25 cellular contexts compared by ENCODE assay signal in genomic region chr11:11241284-11241683, GRCh38.
"Had no signal": no experiment of that assay in that cellular context is flagged by ENCODE, and none has a peak within 500 bp of the region (broad histone marks: within the 10 kb centered on the region; RNA-seq: fewer than 3 reads in every experiment).

No MANE protein-coding gene starts in this region.

- H3K36me3 ChIP-seq: ascending aorta, breast epithelium, cardiac muscle cell, colonic mucosa had no signal

- H3K27ac ChIP-seq: ascending aorta, cardiac muscle cell, colonic mucosa, epithelial cell of prostate had no signal

- H3K27me3 ChIP-seq: ascending aorta, breast epithelium, cardiac muscle cell, colonic mucosa had no signal

- H3K4me3 ChIP-seq: ascending aorta, breast epithelium, cardiac muscle cell, colonic mucosa had no signal

- H3K4me1 ChIP-seq: colonic mucosa had no signal

- DNase-seq: activated CD4-positive, alpha-beta memory T cell treated with anti-CD3 and anti-CD28 coated beads, Interleukin-2, amount 10 ng/mL, durations not matched to agents 7 days and 5 days; activated CD4-positive, alpha-beta T cell treated with anti-CD3 and anti-CD28 coated beads for 1 hour; activated CD4-positive, alpha-beta T cell treated with anti-CD3 and anti-CD28 coated beads for 4 hours; activated CD4-positive, alpha-beta T cell treated with anti-CD3 and anti-CD28 coated beads, Interleukin-2, amount 10 ng/mL, durations not matched to agents 7 days and 5 days; activated CD4-positive, alpha-beta T cell treated with anti-CD3 and anti-CD28 coated beads, Interleukin-2, amount 50 U/mL, for 4 hours; activated CD8-positive, alpha-beta memory T cell treated with anti-CD3 and anti-CD28 coated beads, Interleukin-2, amount 50 U/mL, for 48 hours; activated gamma-delta T cell; activated naive CD4-positive, alpha-beta T cell; activated naive CD4-positive, alpha-beta T cell treated with anti-CD3 and anti-CD28 coated beads, Interleukin-2, amount 10 ng/mL, durations not matched to agents 7 days and 5 days; activated naive CD8-positive, alpha-beta T cell treated with anti-CD3 and anti-CD28 coated beads, Interleukin-2, amount 10 ng/mL, durations not matched to agents 7 days and 5 days; activated T-cell treated with anti-CD3 and anti-CD28 coated beads for 4 hours; activated T-cell treated with anti-CD3 and anti-CD28 coated beads, Interleukin-2, amount 50 U/mL, for 24 hours; activated T-cell treated with anti-CD3 and anti-CD28 coated beads, Interleukin-2, amount 50 U/mL, for 72 hours; central memory CD4-positive, alpha-beta T cell; cerebellar nuclear complex; colonic mucosa; effector CD8-positive, alpha-beta T cell; head of caudate nucleus; T-helper 2 cell had no signal

- FAIRE-seq: endometrium, endothelial cell of umbilical vein had no signal

- ATAC-seq: activated T-cell treated with anti-CD3 and anti-CD28 coated beads, Interleukin-2, amount 50 U/mL, for 72 hours had no signal

- H3K9me3 ChIP-seq: ascending aorta, breast epithelium, colonic mucosa had no signal
